16 cellular contexts compared by ENCODE assay signal in the genomic region with DNA sequence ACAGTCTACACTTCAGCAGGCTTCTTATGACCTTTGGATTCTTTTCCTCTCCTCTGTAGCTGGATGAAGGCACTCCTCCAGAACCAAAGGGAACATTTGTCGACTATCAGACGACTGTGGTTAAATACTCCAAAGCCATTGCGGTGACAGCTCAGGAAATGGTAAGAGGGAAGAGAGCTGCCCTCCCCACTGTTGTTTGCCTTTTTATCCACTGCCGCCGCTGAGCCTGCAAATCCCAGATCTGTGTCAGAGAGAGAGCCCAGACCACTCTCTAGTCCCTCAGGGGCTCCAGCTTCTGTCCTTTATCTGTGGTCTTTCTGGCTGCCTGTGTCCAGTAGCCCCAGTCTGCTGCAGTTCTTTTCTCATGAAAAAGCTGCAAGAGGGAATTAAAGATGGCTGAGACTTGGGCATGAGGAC.
DNase-seq lines count a peak whose midpoint lies in the region; ATAC-seq and TF ChIP-seq lines count a peak whose summit lies in the region.
"Had no signal": no experiment of that assay in that cellular context is flagged by ENCODE, and none has a peak within 500 bp of the region (broad histone marks: within the 10 kb centered on the region; RNA-seq: fewer than 3 reads in every experiment).

No MANE protein-coding gene starts in this region.

- intact Hi-C loops in left ventricle myocardium superior (cut with micrococcal nuclease) (loop anchor here (10.0 kb wide), 1 partner anchor 314 kb away; no protein-coding TSS in a partner anchor), prostate gland (cut with DNase I) (loop anchor here (5.0 kb wide), 1 partner anchor 261 kb away; the partner anchor contains the start of gene TPM1)

- no peak for TF ChIP-seq CTCF in prostate gland (IDR thresholded peaks at IDR 0.05)

- H3K27me3 ChIP-seq in prostate gland (replicated peaks; ENCODE audit: insufficient read depth), result no peaks in the 10 kb centered on the region

- H3K36me3 ChIP-seq in prostate gland, result no peaks in the 10 kb centered on the region

- no peaks in the 10 kb centered on the region for H3K4me1 ChIP-seq in prostate gland (replicated peaks)
- H3K4me1 ChIP-seq: parathyroid adenoma had no signal

- DNase-seq in KBM-7, result peak; percentile 48
- peak; percentile 33 for DNase-seq in UCSD-AML1 (lab: John Stamatoyannopoulos, UW; ENCODE audit: unreplicated experiment)
- no peak for DNase-seq in left ventricle myocardium superior
- DNase-seq in renal cortical epithelial cell (ENCODE audit: low read depth), result peak; percentile 79
- no peak for DNase-seq in prostate gland (ENCODE audit: low spot score)
- DNase-seq in ACHN, result no peak
- no peak for DNase-seq in activated CD4-positive, alpha-beta T cell treated with anti-CD3 and anti-CD28 coated beads for 4 hours
- DNase-seq: activated CD8-positive, alpha-beta T cell treated with anti-CD3 and anti-CD28 coated beads for 36 hours; effector memory CD4-positive, alpha-beta T cell; hippocampal formation; left colon; NCI-H1092; NCI-H526 treated with DMSO at 0.1 percent for 48 hours; WERI-Rb-1 had no signal

- 66% methylated on average over 5 of the region's 5 CpGs for WGBS in prostate gland

- H3K4me3 ChIP-seq in prostate gland, result no peak overlapping the region

- no peaks in the 10 kb centered on the region for H3K9me3 ChIP-seq in prostate gland

- ATAC-seq in left ventricle myocardium superior (peak; percentile 3), GM18867 (IDR thresholded peaks at IDR 0.05; ENCODE audit: unreplicated experiment) (no peak)
- ATAC-seq: activated CD8-positive, alpha-beta T cell treated with anti-CD3 and anti-CD28 coated beads for 36 hours; left colon had no signal

- in situ Hi-C loops in KBM-7 (cut with MboI; ENCODE audit: low pct_unique_long_range_greater_than_20kb, low sequenced_read_pairs) (no loop called here), ACHN (cut with HindIII; ENCODE audit: low pct_ligation_motif_present, low pct_unique_long_range_greater_than_20kb, low sequenced_read_pairs) (no loop called here)

- H3K27ac ChIP-seq in prostate gland, result no peak overlapping the region
- H3K27ac ChIP-seq: parathyroid adenoma, WERI-Rb-1 had no signal

- TF ChIP-seq POLR2A in prostate gland (IDR thresholded peaks at IDR 0.05), result no peak

Comparison
In these comparisons a context has a peak if more than half of its experiments do, and no peak if none do; other contexts are left out.
1. DNase-seq: peak in KBM-7 (single experiment), UCSD-AML1 (single experiment) and renal cortical epithelial cell (single experiment); none in left ventricle myocardium superior (single experiment), prostate gland (single experiment), ACHN (single experiment) and activated CD4-positive, alpha-beta T cell treated with anti-CD3 and anti-CD28 coated beads for 4 hours (0 of 2).